15 cellular contexts compared by ENCODE assay signal in the genomic region with DNA sequence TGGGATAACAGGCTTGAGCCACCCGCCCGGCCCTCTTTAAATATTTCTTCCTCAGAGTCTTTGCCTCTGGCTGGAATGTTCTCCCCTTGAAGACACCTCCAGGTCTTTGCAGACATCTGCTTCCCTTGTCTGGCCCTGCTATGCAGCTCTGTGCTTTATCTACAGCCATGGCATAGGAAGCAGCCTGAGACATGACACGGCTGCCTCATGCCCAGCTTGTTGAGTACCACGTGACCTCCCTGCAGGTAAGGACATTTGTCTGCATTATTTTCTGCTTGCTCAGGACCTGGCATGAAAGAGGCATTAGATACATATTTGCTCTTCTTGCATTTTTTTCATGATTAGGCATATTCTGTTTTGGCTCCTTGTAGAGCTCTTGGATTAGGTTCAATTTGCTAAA.
DNase-seq lines count a peak whose midpoint lies in the region; ATAC-seq and TF ChIP-seq lines count a peak whose summit lies in the region.
"Had no signal": no experiment of that assay in that cellular context is flagged by ENCODE, and none has a peak within 500 bp of the region (broad histone marks: within the 10 kb centered on the region; RNA-seq: fewer than 3 reads in every experiment).

No MANE protein-coding gene starts in this region.

- POLR2A ChIA-PET in IMR-90 (lab: Charles Lee; ENCODE audit: unreplicated experiment), result interaction anchor here (0.8 kb wide), 1 partner anchor 114 kb away, joined by 3 read pairs; a partner anchor contains a TSS

- H3K4me1 ChIP-seq in IMR-90 (ENCODE audit: control insufficient read depth, insufficient read depth, low read length) (peaks cover 20% of the 10 kb centered on the region), RWPE2 (ENCODE audit: insufficient read depth, poor library complexity, severe bottlenecking) (peaks cover 42% of the 10 kb centered on the region), mesendoderm (ENCODE audit: control insufficient read depth, low read depth, low read length) (peaks cover 6% of the 10 kb centered on the region)

- no peak overlapping the region for H3K4me3 Mint-ChIP-seq in immature natural killer cell
- H3K4me3 Mint-ChIP-seq: IgD-negative memory B cell had no signal

- H3K18ac ChIP-seq in IMR-90 (ENCODE audit: low read depth, low read length) (no peak overlapping the region), mesendoderm (ENCODE audit: low read length) (peak overlapping the region; percentile 7)

- H3K56ac ChIP-seq in IMR-90 (ENCODE audit: extremely low read depth, insufficient read depth, low read length), result no peak overlapping the region
- H3K56ac ChIP-seq in mesendoderm (ENCODE audit: low read length), result no peak overlapping the region

- H3K79me2 ChIP-seq in mesendoderm (ENCODE audit: control insufficient read depth, insufficient read depth, low read length), result no peaks in the 10 kb centered on the region

- peaks cover 0 to 2% (median 0%) of the 10 kb centered on the region in 3 donors for H3K27me3 Mint-ChIP-seq in immature natural killer cell (ENCODE audit: low read depth in 3 of 3)
- H3K27me3 Mint-ChIP-seq: activated CD4-positive, alpha-beta T cell treated with anti-CD3 and anti-CD28 coated beads for 36 hours; IgD-negative memory B cell had no signal

- H2AK5ac ChIP-seq in IMR-90 (ENCODE audit: low read depth, low read length) (peak overlapping the region; percentile 73), mesendoderm (ENCODE audit: low read length) (no peak overlapping the region)

- no peaks in the 10 kb centered on the region for H3K27me3 ChIP-seq in IMR-90 (ENCODE audit: control insufficient read depth, insufficient read depth, low read length)
- no peaks in the 10 kb centered on the region for H3K27me3 ChIP-seq in RWPE2 (ENCODE audit: insufficient read depth, poor library complexity, severe bottlenecking)
- H3K27me3 ChIP-seq in mesendoderm (ENCODE audit: insufficient read depth, low read length, poor library complexity), result no peaks in the 10 kb centered on the region
- no peaks in the 10 kb centered on the region for H3K27me3 ChIP-seq in brain microvascular endothelial cell (replicated peaks)

- H3K23ac ChIP-seq in IMR-90 (ENCODE audit: low read depth, low read length) (no peak overlapping the region), mesendoderm (ENCODE audit: low read length) (no peak overlapping the region)

- H2BK120ac ChIP-seq in IMR-90 (ENCODE audit: low read depth, low read length) (0 out of 2 replicates have a peak overlapping the region, but pooled peaks have one; percentile 57), mesendoderm (ENCODE audit: low read depth, low read length) (no peak overlapping the region)

- no peak overlapping the region for H3K4me3 ChIP-seq in IMR-90 (ENCODE audit: insufficient read depth, low read depth, low read length)
- no peak overlapping the region for H3K4me3 ChIP-seq in RWPE2 (ENCODE audit: severe bottlenecking)
- H3K4me3 ChIP-seq in mesendoderm (ENCODE audit: low read length), result no peak overlapping the region
- H3K4me3 ChIP-seq in brain microvascular endothelial cell (ENCODE audit: low read depth, low read length), result no peak overlapping the region

- H4K8ac ChIP-seq in IMR-90 (ENCODE audit: low read depth in 2 of 2, low read length in 2 of 2) (peak overlapping the region in 1 of 2 experiments; percentile 63; a peak in 1 of 4 replicates), mesendoderm (ENCODE audit: low read depth, low read length) (no peak overlapping the region)

- no peak overlapping the region; the same call in 1 of the 2 replicates for H3K14ac ChIP-seq in IMR-90 (replicated peaks; ENCODE audit: low read depth, low read length)

- H3K27ac ChIP-seq in IMR-90 (ENCODE audit: insufficient read depth, low read length) (no peak overlapping the region), RWPE2 (ENCODE audit: poor library complexity, severe bottlenecking) (peak overlapping the region; percentile 87), mesendoderm (ENCODE audit: low read depth, low read length) (no peak overlapping the region), brain microvascular endothelial cell (no peak overlapping the region)

- H2BK20ac ChIP-seq in IMR-90 (ENCODE audit: low read depth, low read length), result peak overlapping the region; percentile 39; the same call in 1 of the 2 replicates

- H3K9me1 ChIP-seq in IMR-90 (ENCODE audit: insufficient read depth, low read length), result peaks cover 6% of the 10 kb centered on the region

- no peak for ATAC-seq in IMR-90 (ENCODE audit: low read depth)
- peak; percentile 93 for ATAC-seq in RWPE2 (ENCODE audit: low read depth)
- ATAC-seq in GM19035 (IDR thresholded peaks at IDR 0.05; ENCODE audit: unreplicated experiment), result no peak
- ATAC-seq: activated CD4-positive, alpha-beta T cell treated with anti-CD3 and anti-CD28 coated beads for 36 hours had no signal

- H3K36me3 ChIP-seq in IMR-90 (ENCODE audit: control insufficient read depth, insufficient read depth, low read length) (no peaks in the 10 kb centered on the region), RWPE2 (ENCODE audit: low read depth) (no peaks in the 10 kb centered on the region), mesendoderm (ENCODE audit: control insufficient read depth, insufficient read depth, low read length) (no peaks in the 10 kb centered on the region), brain microvascular endothelial cell (replicated peaks) (no peaks in the 10 kb centered on the region)

- H3K9me3 Mint-ChIP-seq in immature natural killer cell, result no peaks in the 10 kb centered on the region

- intact Hi-C loops in IMR-90 (cut with micrococcal nuclease), result no loop called here

- no peaks in the 10 kb centered on the region for H3K36me3 Mint-ChIP-seq in immature natural killer cell

- no peak overlapping the region for H2BK5ac ChIP-seq in IMR-90 (ENCODE audit: low read depth, low read length, poor library complexity, severe bottlenecking)
- no peak overlapping the region for H2BK5ac ChIP-seq in mesendoderm (ENCODE audit: low read length)

- in situ Hi-C loops in IMR-90 (cut with MboI; ENCODE audit: low sequenced_read_pairs) (no loop called here), brain microvascular endothelial cell (cut with HindIII; ENCODE audit: low pct_ligation_motif_present, low sequenced_read_pairs) (no loop called here)

- no TSS peak for BruUV-seq in IMR-90 (replicated peaks; lab: Mats Ljungman, UMichigan)

- TF ChIP-seq CTCF in IMR-90 (conservative IDR thresholded peaks at IDR 0.05; ENCODE audit: low read depth, low read length) (no peak), RWPE2 (IDR thresholded peaks at IDR 0.05; ENCODE audit: poor library complexity, severe bottlenecking) (no peak), brain microvascular endothelial cell (IDR thresholded peaks at IDR 0.05; ENCODE audit: low read depth, low read length, missing control alignments) (no peak)

- H3K79me1 ChIP-seq in IMR-90 (ENCODE audit: low read depth in 1 of 2, low read length in 2 of 2), result peaks cover 0 to 8% of the 10 kb centered on the region in 2 experiments; a peak in 2 of 4 replicates
- H3K79me1 ChIP-seq in mesendoderm (ENCODE audit: low read length), result no peaks in the 10 kb centered on the region

- peak; percentile 34 for DNase-seq in COLO668 (lab: John Stamatoyannopoulos, UW; ENCODE audit: unreplicated experiment)
- DNase-seq in IMR-90, result no peak
- DNase-seq in RWPE2 (ENCODE audit: low spot score), result peak; percentile 89
- DNase-seq in mesendoderm, result no peak
- DNase-seq in immature natural killer cell, result no peak
- DNase-seq in brain microvascular endothelial cell, result no peak
- no peak for DNase-seq in iPS-NIHi11 (ENCODE audit: low spot score)
- DNase-seq: activated CD4-positive, alpha-beta T cell treated with anti-CD3 and anti-CD28 coated beads for 36 hours; C1 segment of cervical spinal cord; central memory CD4-positive, alpha-beta T cell; NCI-H1930; stimulated activated CD4-positive, alpha-beta T cell treated with anti-CD3 and anti-CD28 coated beads, Interleukin-2, amount 100 ng/mL, for 48 hours; T-helper 1 cell had no signal

- no peaks in the 10 kb centered on the region for H4K20me1 ChIP-seq in IMR-90 (ENCODE audit: insufficient read depth, low read length)

- H3K9me3 ChIP-seq in IMR-90 (ENCODE audit: control insufficient read depth, insufficient read depth, low read length) (no peaks in the 10 kb centered on the region), RWPE2 (ENCODE audit: severe bottlenecking) (no peaks in the 10 kb centered on the region)

- H3K4me2 ChIP-seq in IMR-90 (ENCODE audit: low read depth, low read length) (no peak overlapping the region), mesendoderm (ENCODE audit: low read length) (no peak overlapping the region)

- peaks cover 19 to 27% of the 10 kb centered on the region in 2 donors for H3K4me1 Mint-ChIP-seq in immature natural killer cell

- H3K4ac ChIP-seq in IMR-90 (ENCODE audit: low read depth, low read length) (peak overlapping the region; percentile 11; the same call in 1 of the 2 replicates), mesendoderm (ENCODE audit: low read depth, low read length) (peak overlapping the region; percentile 47)

- no peak for TF ChIP-seq POLR2A in IMR-90 (IDR thresholded peaks at IDR 0.05; ENCODE audit: low read depth, low read length)

- no peak overlapping the region for H2AK9ac ChIP-seq in IMR-90 (replicated peaks; ENCODE audit: low read depth, low read length, poor library complexity)

- CTCF ChIA-PET in IMR-90 (lab: Yijun Ruan, JAX), result interaction anchor here (1.1 kb wide), 1 partner anchor 9 kb away, joined by 5 read pairs; no protein-coding TSS in a partner anchor

- no peak overlapping the region for H2AFZ ChIP-seq in IMR-90 (replicated peaks; ENCODE audit: low read length, poor library complexity)

- H2BK15ac ChIP-seq in IMR-90 (ENCODE audit: low read depth, low read length), result no peak overlapping the region
- no peak overlapping the region for H2BK15ac ChIP-seq in mesendoderm (replicated peaks; ENCODE audit: low read depth)

- H4K91ac ChIP-seq in IMR-90 (ENCODE audit: insufficient read depth, low read depth, low read length), result peak overlapping the region; percentile 39; the same call in 1 of the 2 replicates

- H3K9ac ChIP-seq in IMR-90 (ENCODE audit: low read depth, low read length), result no peak overlapping the region
- no peak overlapping the region for H3K9ac ChIP-seq in mesendoderm (ENCODE audit: low read length)

- H3K27ac Mint-ChIP-seq in immature natural killer cell, result no peak overlapping the region
- H3K27ac Mint-ChIP-seq: activated CD4-positive, alpha-beta T cell treated with anti-CD3 and anti-CD28 coated beads for 36 hours had no signal

- dilution Hi-C loops in IMR-90 (cut with HindIII; ENCODE audit: low sequenced_read_pairs, unreplicated experiment), result no loop called here

- no peak for TF ChIP-seq RAD21 in IMR-90 (IDR thresholded peaks at IDR 0.05; ENCODE audit: low read length)

- H4K5ac ChIP-seq in IMR-90 (ENCODE audit: low read depth, low read length) (no peak overlapping the region), mesendoderm (ENCODE audit: low read length) (no peak overlapping the region)

- WGBS in IMR-90 (ENCODE audit: extremely low coverage in 2 of 2, insufficient read length in 1 of 2), 2 experiments, result 80% methylated on average over 1 of the region's 4 CpGs; no CpG with 5 or more reads in 1 of the 2 experiments
- WGBS in mesendoderm (ENCODE audit: extremely low coverage, insufficient coverage, low lambda C conversion rate), result no CpG with 5 or more reads among the region's 4 CpGs

TF ChIP-seq in IMR-90, 13 proteins besides CTCF, POLR2A, EP300 and RAD21:
- no peak for TF ChIP-seq MAZ (IDR thresholded peaks at IDR 0.05; ENCODE audit: borderline replicate concordance, low read depth, low read length)
- TF ChIP-seq MAFK (IDR thresholded peaks at IDR 0.05; ENCODE audit: low read depth, low read length), result 0 out of 2 replicates have a peak, but pooled peaks have one; percentile 11

Comparison
In these comparisons a context has a peak if more than half of its experiments do, and no peak if none do; other contexts are left out.
1. DNase-seq: peak in COLO668 (single experiment) and RWPE2 (single experiment); none in IMR-90 (single experiment), mesendoderm (single experiment), immature natural killer cell (0 of 3), brain microvascular endothelial cell (single experiment) and iPS-NIHi11 (single experiment).